ENCODE assay signal across 11 cellular contexts in genomic region chr9:76654575-76654974, GRCh38.
DNase-seq lines count a peak whose midpoint lies in the region; ATAC-seq, FAIRE-seq and TF ChIP-seq lines count a peak whose summit lies in the region.
"Had no signal": no experiment of that assay in that cellular context is flagged by ENCODE, and none has a peak within 500 bp of the region (broad histone marks: within the 10 kb centered on the region; RNA-seq: fewer than 3 reads in every experiment).

No MANE protein-coding gene starts in this region.

- no peak overlapping the region for H3K4me3 ChIP-seq in AG04449 (ENCODE audit: low read depth, low read length)
- H3K4me3 ChIP-seq in bronchial epithelial cell (ENCODE audit: low read depth, low read length), result no peak overlapping the region
- H3K4me3 ChIP-seq in mesenchymal stem cell (ENCODE audit: insufficient read depth in 1 of 2, low read depth in 1 of 2, low read length in 2 of 2), result no peak overlapping the region
- no peak overlapping the region for H3K4me3 ChIP-seq in Peyer's patch

- no peak overlapping the region for H3K14ac ChIP-seq in mesenchymal stem cell (ENCODE audit: low read length in 2 of 2)

- H2AK5ac ChIP-seq in mesenchymal stem cell (ENCODE audit: low read length, severe bottlenecking), result no peak overlapping the region

- no peak for FAIRE-seq in bronchial epithelial cell (lab: Jason Lieb, UNC)
- FAIRE-seq: D721Med had no signal

- TF ChIP-seq POLR2A in Peyer's patch (IDR thresholded peaks at IDR 0.05), result no peak

- H2BK5ac ChIP-seq in mesenchymal stem cell (ENCODE audit: low read depth, low read length, poor library complexity, severe bottlenecking), result no peak overlapping the region

- no peaks in the 10 kb centered on the region for H3K9me3 ChIP-seq in mesenchymal stem cell (ENCODE audit: control insufficient read depth, low read length)
- no peaks in the 10 kb centered on the region for H3K9me3 ChIP-seq in Peyer's patch

- DNase-seq in AG04449 (ENCODE audit: low read depth, low spot score) (peak; percentile 92), HS-27A (ENCODE audit: low read depth) (peak; percentile 88), bronchial epithelial cell (ENCODE audit: low read depth) (peak; percentile 91), mesenchymal stem cell (peak; percentile 88), pons (ENCODE audit: low spot score) (no peak), Peyer's patch (no peak)
- no peak for DNase-seq in activated naive CD4-positive, alpha-beta T cell treated with anti-CD3 and anti-CD28 coated beads, Interleukin-2, amount 50 U/mL, for 16 hours
- DNase-seq: activated T-cell treated with anti-CD3 and anti-CD28 coated beads, Interleukin-2, amount 50 U/mL, for 4 hours had no signal

- no peak overlapping the region for H3K4ac ChIP-seq in mesenchymal stem cell (ENCODE audit: low read depth in 1 of 2, low read length in 2 of 2)

- H3K18ac ChIP-seq in mesenchymal stem cell (ENCODE audit: low read depth in 1 of 2, low read length in 2 of 2), result no peak overlapping the region

- POLR2A ChIA-PET in AG04449 (lab: Yijun Ruan, JAX), result no interaction called here

- CTCF ChIA-PET in AG04449 (lab: Yijun Ruan, JAX), result interaction anchor here (1.4 kb wide), 1 partner anchor 207 kb away, joined by 10 read pairs; no protein-coding TSS in a partner anchor

- WGBS in mesenchymal stem cell, result no CpG with 5 or more reads among the region's 1 CpG

- no peak overlapping the region for H2AFZ ChIP-seq in mesenchymal stem cell (ENCODE audit: low read depth, low read length)

- no peak overlapping the region for H4K91ac ChIP-seq in mesenchymal stem cell (ENCODE audit: low read length)

- TF ChIP-seq CTCF in AG04449 (IDR thresholded peaks at IDR 0.05; ENCODE audit: insufficient read depth, low read length, missing control alignments) (no peak), bronchial epithelial cell (IDR thresholded peaks at IDR 0.05; ENCODE audit: insufficient read depth, low read length, severe bottlenecking) (no peak), Peyer's patch (IDR thresholded peaks at IDR 0.05) (no peak)

- peak overlapping the region; percentile 88 for H3K27ac ChIP-seq in mesenchymal stem cell (ENCODE audit: low read length, poor library complexity, severe bottlenecking)
- H3K27ac ChIP-seq in Peyer's patch, result peak overlapping the region in 2 of 4 donors; percentile 1 to 24

- no peak overlapping the region for H4K8ac ChIP-seq in mesenchymal stem cell (ENCODE audit: low read length)

- no peak overlapping the region for H2BK15ac ChIP-seq in mesenchymal stem cell (ENCODE audit: low read depth, poor library complexity, severe bottlenecking)

- no peak overlapping the region for H3K4me2 ChIP-seq in mesenchymal stem cell (ENCODE audit: low read length, poor library complexity, severe bottlenecking)

- H3K23ac ChIP-seq in mesenchymal stem cell (ENCODE audit: low read length in 2 of 2), result no peak overlapping the region

- H3K9ac ChIP-seq in mesenchymal stem cell (ENCODE audit: low read length), result peak overlapping the region; percentile 75

- no peak for ATAC-seq in GM18858 (IDR thresholded peaks at IDR 0.05; ENCODE audit: unreplicated experiment)
- ATAC-seq: HCT116 had no signal

- no peak overlapping the region for H2BK12ac ChIP-seq in mesenchymal stem cell (ENCODE audit: low read length in 2 of 2)

- H3K36me3 ChIP-seq in bronchial epithelial cell (ENCODE audit: control insufficient read depth, insufficient read depth, low read length) (no peaks in the 10 kb centered on the region), mesenchymal stem cell (ENCODE audit: control insufficient read depth in 1 of 2, insufficient read depth in 2 of 2, low read depth in 1 of 2, low read length in 2 of 2) (no peaks in the 10 kb centered on the region), Peyer's patch (no peaks in the 10 kb centered on the region)

- H3K27me3 ChIP-seq in bronchial epithelial cell (ENCODE audit: control insufficient read depth, insufficient read depth, low read length), result no peaks in the 10 kb centered on the region
- H3K27me3 ChIP-seq in mesenchymal stem cell (ENCODE audit: control insufficient read depth in 1 of 2, insufficient read depth in 1 of 2, low read length in 2 of 2), result no peaks in the 10 kb centered on the region
- no peaks in the 10 kb centered on the region for H3K27me3 ChIP-seq in Peyer's patch

- peaks cover 3% of the 10 kb centered on the region for H3K4me1 ChIP-seq in mesenchymal stem cell (ENCODE audit: control insufficient read depth, insufficient read depth, low read depth, low read length)
- H3K4me1 ChIP-seq in Peyer's patch, result peaks cover 0 to 6% (median 1%) of the 10 kb centered on the region in 4 donors

- H2BK120ac ChIP-seq in mesenchymal stem cell (ENCODE audit: low read depth, low read length), result no peak overlapping the region

- no peaks in the 10 kb centered on the region for H3K79me1 ChIP-seq in mesenchymal stem cell (replicated peaks; ENCODE audit: low read length, poor library complexity, severe bottlenecking)

Comparison
In these comparisons a context has a peak if more than half of its experiments do, and no peak if none do; other contexts are left out.
1. DNase-seq: peak in AG04449 (single experiment), HS-27A (single experiment), bronchial epithelial cell (single experiment) and mesenchymal stem cell (single experiment); none in pons (single experiment), Peyer's patch (0 of 3) and activated naive CD4-positive, alpha-beta T cell treated with anti-CD3 and anti-CD28 coated beads, Interleukin-2, amount 50 U/mL, for 16 hours (single experiment).